ENCODE assay signal across 8 cellular contexts in the genomic region with DNA sequence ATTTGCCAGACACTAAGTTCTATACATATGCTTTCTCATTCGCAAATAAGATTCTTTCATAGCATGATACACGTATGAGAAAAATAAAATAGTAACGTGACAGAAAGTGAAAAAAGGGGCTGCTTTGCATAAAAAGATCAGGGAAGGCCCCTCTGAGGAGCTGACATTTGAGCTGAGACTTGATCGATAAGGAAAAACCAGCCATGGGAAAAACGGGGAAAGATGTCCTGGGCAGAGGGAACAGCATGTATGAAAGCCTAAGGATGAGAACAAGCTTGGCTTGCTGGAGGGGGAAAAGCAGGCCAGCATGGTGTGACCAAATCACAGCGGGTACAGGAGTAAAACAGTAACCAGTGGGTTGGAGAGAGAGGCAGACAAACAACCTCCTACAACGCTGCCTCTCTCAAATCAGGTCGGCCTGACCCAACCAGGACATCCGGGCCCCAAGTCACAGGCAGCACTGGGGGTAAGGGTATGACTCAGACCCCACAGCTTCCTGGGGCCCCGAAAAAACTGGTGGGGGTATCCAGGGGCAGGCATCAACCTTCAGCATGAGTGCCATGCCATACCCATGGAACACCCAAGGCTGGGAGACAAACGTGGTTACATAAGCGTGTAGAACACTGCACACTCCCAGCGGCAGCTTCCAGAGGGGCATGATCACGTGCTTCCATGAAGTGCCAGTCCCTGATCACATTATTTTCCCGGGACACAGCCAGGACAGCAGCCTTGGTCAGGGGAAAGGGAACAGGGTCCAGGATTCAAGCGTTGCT. TPM values are rescaled to one million over a fixed set of nuclear protein-coding genes. Genes with fewer than 3 reads are reported as not detected.
DNase-seq lines count a peak whose midpoint lies in the region; ATAC-seq lines count a peak whose summit lies in the region.

No MANE protein-coding gene starts in this region.

- H3K4me3 ChIP-seq in duodenal mucosa (ENCODE audit: low read depth in 1 of 2, low read length in 2 of 2), result peak overlapping the region; percentile 24 to 53

- peak; percentile 42 to 54 (median 50) for DNase-seq in activated CD4-positive, CD25-positive, alpha-beta regulatory T cell (lab: John Stamatoyannopoulos, UW)
- DNase-seq in stimulated activated CD4-positive, alpha-beta T cell treated with anti-CD3 and anti-CD28 coated beads, Interleukin-1b, Interleukin-23, amount 100 ng/mL, for 48 hours, result peak; percentile 87
- DNase-seq in NCI-H748 (lab: John Stamatoyannopoulos, UW; ENCODE audit: unreplicated experiment), result no peak
- no peak for DNase-seq in cerebellum (ENCODE audit: low spot score)
- no peak for DNase-seq in NCI-H748 treated with DMSO at 0.1 percent for 48 hours (lab: John Stamatoyannopoulos, UW)

- H3K9me3 ChIP-seq in duodenal mucosa (ENCODE audit: control insufficient read depth in 1 of 2, low read length in 2 of 2), result no peaks in the 10 kb centered on the region

- peaks cover 55 to 66% of the 10 kb centered on the region in 2 donors for H3K4me1 ChIP-seq in duodenal mucosa (ENCODE audit: control insufficient read depth in 1 of 2, insufficient read depth in 2 of 2, low read length in 2 of 2)

- ATAC-seq in GM18520 (IDR thresholded peaks at IDR 0.05; ENCODE audit: unreplicated experiment), result peak; percentile 29
- peak; percentile 45 for ATAC-seq in HG02938 (IDR thresholded peaks at IDR 0.05; ENCODE audit: unreplicated experiment)

- H3K9ac ChIP-seq in duodenal mucosa (ENCODE audit: low read depth in 1 of 2, low read length in 2 of 2), result peak overlapping the region in 1 of 2 donors; percentile 16

- H3K27me3 ChIP-seq in duodenal mucosa (ENCODE audit: control insufficient read depth in 1 of 2, insufficient read depth in 2 of 2, low read length in 2 of 2), result no peaks in the 10 kb centered on the region

- peak overlapping the region; percentile 52 for H3K27ac ChIP-seq in duodenal mucosa (ENCODE audit: low read depth, low read length)

- peaks cover 15 to 16% of the 10 kb centered on the region in 2 donors for H3K36me3 ChIP-seq in duodenal mucosa (ENCODE audit: control insufficient read depth in 1 of 2, insufficient read depth in 2 of 2, low read length in 2 of 2)

RNA-seq across cellular contexts. Expression of gene TNIP1, which starts 2.2 kb away (rescaled TPM):
- 18.3 TPM for total RNA-seq in cerebellum

RNA-seq across cellular contexts. Expression of gene GPX3, which starts 58.3 kb away (rescaled TPM):
- 2.6 TPM for total RNA-seq in cerebellum

Comparison
In these comparisons a context has a peak if more than half of its experiments do, and no peak if none do; other contexts are left out.
1. DNase-seq: peak in activated CD4-positive, CD25-positive, alpha-beta regulatory T cell (4 of 4) and stimulated activated CD4-positive, alpha-beta T cell treated with anti-CD3 and anti-CD28 coated beads, Interleukin-1b, Interleukin-23, amount 100 ng/mL, for 48 hours (single experiment); none in NCI-H748 (single experiment), cerebellum (single experiment) and NCI-H748 treated with DMSO at 0.1 percent for 48 hours (single experiment).